8 cellular contexts compared by ENCODE assay signal in the genomic region with DNA sequence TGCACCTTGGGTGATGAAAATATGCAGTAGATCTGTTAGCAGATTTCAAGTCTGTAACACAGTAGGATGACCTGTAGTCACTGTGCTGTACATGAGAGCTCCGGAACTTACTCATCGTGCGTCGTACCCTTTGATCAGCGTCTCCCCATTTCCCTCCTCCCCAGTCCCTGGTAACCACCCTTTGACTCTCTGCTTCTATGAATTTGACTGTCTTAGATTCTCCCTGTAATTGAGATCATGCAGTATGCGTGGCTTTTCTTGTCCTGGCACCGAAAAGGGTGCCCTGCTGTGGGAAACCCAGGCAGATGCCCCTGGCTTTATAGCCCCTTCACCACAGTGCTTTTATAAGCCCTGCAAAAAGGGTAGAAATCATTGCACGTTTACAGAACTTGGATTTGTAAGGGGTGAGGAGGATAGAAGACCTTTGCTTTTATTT. TPM values are rescaled to one million over a fixed set of nuclear protein-coding genes. Genes with fewer than 3 reads are reported as not detected.
DNase-seq lines count a peak whose midpoint lies in the region; ATAC-seq and TF ChIP-seq lines count a peak whose summit lies in the region.

No MANE protein-coding gene starts in this region.

- peaks cover 0 to 3% of the 10 kb centered on the region in 2 donors for H3K4me1 ChIP-seq in breast epithelium

- no peak overlapping the region for H3K4me3 ChIP-seq in breast epithelium

- H3K36me3 ChIP-seq in breast epithelium, result no peaks in the 10 kb centered on the region

- H3K27ac ChIP-seq in breast epithelium, result no peak overlapping the region

- ATAC-seq in GM19452 (IDR thresholded peaks at IDR 0.05; ENCODE audit: unreplicated experiment), result peak; percentile 57
- ATAC-seq in HG03039 (IDR thresholded peaks at IDR 0.05; ENCODE audit: unreplicated experiment), result no peak

- peak overlapping the region; percentile 31 to 88 (median 68) for H3K4me3 Mint-ChIP-seq in IgD-negative memory B cell

- intact Hi-C loops in breast epithelium (cut with DNase I; ENCODE audit: low total_unique reads), result loop anchor here (5.0 kb wide), 1 partner anchor 387 kb away; no protein-coding TSS in a partner anchor

- no peak for TF ChIP-seq POLR2A in breast epithelium (IDR thresholded peaks at IDR 0.05)

- H3K4me1 Mint-ChIP-seq in IgD-negative memory B cell, result peaks cover 28 to 31% (median 31%) of the 10 kb centered on the region in 3 donors

- no peaks in the 10 kb centered on the region for H3K27me3 Mint-ChIP-seq in IgD-negative memory B cell

- TF ChIP-seq CTCF in breast epithelium (IDR thresholded peaks at IDR 0.05), result no peak

- no peaks in the 10 kb centered on the region for H3K27me3 ChIP-seq in breast epithelium

- peaks cover 12% of the 10 kb centered on the region for H3K36me3 Mint-ChIP-seq in IgD-negative memory B cell

- H3K9me3 Mint-ChIP-seq in IgD-negative memory B cell, result no peaks in the 10 kb centered on the region

- no peaks in the 10 kb centered on the region for H3K9me3 ChIP-seq in breast epithelium

- DNase-seq in activated T-helper 1 cell treated with Interleukin-2 at 50 U/mL for 16 hours (ENCODE audit: low read depth), result peak; percentile 44
- peak; percentile 75 for DNase-seq in stimulated activated CD8-positive, alpha-beta memory T cell treated with anti-CD3 and anti-CD28 coated beads, Interleukin-4, amount 100 ng/mL, for 48 hours
- DNase-seq in breast epithelium (ENCODE audit: low spot score in 2 of 2), result no peak
- DNase-seq in HUDEP-2 (lab: John Stamatoyannopoulos, UW; ENCODE audit: unreplicated experiment in 76 of 76), result no peak
- DNase-seq in germinal center (ENCODE audit: low spot score), result no peak

- peak overlapping the region; percentile 84 to 100 (median 94) for H3K27ac Mint-ChIP-seq in IgD-negative memory B cell

RNA-seq across cellular contexts. Expression of gene CLEC16A, which starts 20.5 kb away (rescaled TPM):
- polyA plus RNA-seq in IgD-negative memory B cell, result 21.1 TPM
- total RNA-seq in breast epithelium, result 10 to 100 TPM; 20.0 to 35.3 (median 33.1) TPM

RNA-seq across cellular contexts. Expression of gene DEXI, which starts 22.6 kb away (rescaled TPM):
- 11.4 TPM for polyA plus RNA-seq in IgD-negative memory B cell
- total RNA-seq in breast epithelium, result 10 to 100 TPM; 50.3 to 88.5 (median 52.8) TPM

Comparison
In these comparisons a context has a peak if more than half of its experiments do, and no peak if none do; other contexts are left out.
1. DNase-seq: peak in activated T-helper 1 cell treated with Interleukin-2 at 50 U/mL for 16 hours (single experiment) and stimulated activated CD8-positive, alpha-beta memory T cell treated with anti-CD3 and anti-CD28 coated beads, Interleukin-4, amount 100 ng/mL, for 48 hours (single experiment); none in breast epithelium (0 of 2), HUDEP-2 (0 of 76) and germinal center (single experiment).